In genomic region chr9:114452219-114453169, GRCh38 we compare ENCODE assay signal across 9 cellular contexts. TPM values are rescaled to one million over a fixed set of nuclear protein-coding genes. Genes with fewer than 3 reads are reported as not detected.
DNase-seq lines count a peak whose midpoint lies in the region; ATAC-seq, FAIRE-seq and TF ChIP-seq lines count a peak whose summit lies in the region.
"Had no signal": no experiment of that assay in that cellular context is flagged by ENCODE, and none has a peak within 500 bp of the region (broad histone marks: within the 10 kb centered on the region; RNA-seq: fewer than 3 reads in every experiment).

No MANE protein-coding gene starts in this region.

- SMC1A ChIA-PET in GM12878 (lab: Charles Lee; ENCODE audit: uncharacterized antibody, unreplicated experiment) = interaction anchor here (0.6 to 4.2 kb wide), 12 partner anchors 10 to 640 kb away, joined by 3 to 41 read pairs (median 4); partner anchors contain the start of genes AKNA and ATP6V1G1

- no peak overlapping the region for H3K4me3 ChIP-seq in heart right ventricle
- no peak overlapping the region for H3K4me3 ChIP-seq in GM12878
- no peak overlapping the region for H3K4me3 ChIP-seq in upper lobe of right lung

- TF ChIP-seq RAD21 in GM12878 (IDR thresholded peaks at IDR 0.05; ENCODE audit: insufficient read depth, low read depth, low read length) = no peak

- no peak overlapping the region for H3K9ac ChIP-seq in GM12878 (ENCODE audit: control insufficient read depth, insufficient read depth, low read length)

- peak overlapping the region; percentile 57; the same call in 1 of the 2 replicates for H3K4me2 ChIP-seq in GM12878 (ENCODE audit: control insufficient read depth, insufficient read depth)

- DNase-seq in cardiac septum (ENCODE audit: low spot score) (peak; percentile 59), heart right ventricle (no peak), NCI-H748 treated with DMSO at 0.1 percent for 48 hours (lab: John Stamatoyannopoulos, UW) (peak; percentile 68), GM12878 (ENCODE audit: low read depth, low spot score) (no peak), upper lobe of right lung (peak; percentile 62), GM13976 (ENCODE audit: low spot score) (no peak)
- DNase-seq in stimulated activated CD8-positive, alpha-beta memory T cell treated with anti-CD3 and anti-CD28 coated beads, Interleukin-4, amount 100 ng/mL, for 48 hours = no peak

- H3K79me2 ChIP-seq in GM12878 (ENCODE audit: control insufficient read depth, insufficient read depth, low read length) = no peaks in the 10 kb centered on the region

- ATAC-seq in heart right ventricle = no peak
- peak; percentile 49 for ATAC-seq in GM12878
- no peak for ATAC-seq in upper lobe of right lung
- ATAC-seq in HG02840 (IDR thresholded peaks at IDR 0.05; ENCODE audit: low FRiP score, unreplicated experiment) = no peak
- ATAC-seq: left lobe of liver had no signal

- no peak for TF ChIP-seq POLR2A in GM12878 (IDR thresholded peaks at IDR 0.05; ENCODE audit: low read depth, low read length)

- no peaks in the 10 kb centered on the region for H4K20me1 ChIP-seq in GM12878 (ENCODE audit: control insufficient read depth, insufficient read depth)

- H3K4me1 ChIP-seq in heart right ventricle = peaks cover 0 to 8% (median 0%) of the 10 kb centered on the region in 9 donors
- H3K4me1 ChIP-seq in GM12878 (ENCODE audit: control insufficient read depth, insufficient read depth, low read length) = peaks cover 17% of the 10 kb centered on the region
- H3K4me1 ChIP-seq in upper lobe of right lung = no peaks in the 10 kb centered on the region

- CTCF ChIA-PET in GM12878 (lab: Yijun Ruan, JAX) = interaction anchor here (0.6 to 3.0 kb wide), 6 partner anchors 10 to 211 kb away, joined by 3 to 14 read pairs (median 4); no protein-coding TSS in a partner anchor

- H3K27ac ChIP-seq in heart right ventricle (no peak overlapping the region), GM12878 (ENCODE audit: control insufficient read depth, insufficient read depth) (no peak overlapping the region), upper lobe of right lung (no peak overlapping the region)

- RAD21 ChIA-PET in GM12878 (lab: Charles Lee; ENCODE audit: unreplicated experiment) = interaction anchor here (1.4 to 2.2 kb wide), 3 partner anchors 45 to 201 kb away, joined by 4 to 6 read pairs (median 5); partner anchors contain the start of gene AKNA

- H2AFZ ChIP-seq in GM12878 (ENCODE audit: control insufficient read depth, low read depth, low read length) = peak overlapping the region; percentile 45

- H3K9me3 ChIP-seq in heart right ventricle = peaks cover 0 to 13% (median 0%) of the 10 kb centered on the region in 11 donors
- no peaks in the 10 kb centered on the region for H3K9me3 ChIP-seq in GM12878 (replicated peaks; ENCODE audit: control insufficient read depth, insufficient read depth, low read length)
- no peaks in the 10 kb centered on the region for H3K9me3 ChIP-seq in upper lobe of right lung

- BruUV-seq in GM12878 (replicated peaks; lab: Mats Ljungman, UMichigan) = no TSS peak

- POLR2A ChIA-PET in GM12878 (lab: Charles Lee) = interaction anchor here (0.7 to 1.6 kb wide), 7 partner anchors 17 to 85 kb away, joined by 3 to 5 read pairs (median 4); no protein-coding TSS in a partner anchor

- intact Hi-C loops in cardiac septum (cut with DNase I) (no loop called here), heart right ventricle (cut with DNase I) (no loop called here), GM12878 (cut with micrococcal nuclease; ENCODE audit: unreplicated experiment) (loop anchor here (10.0 kb wide), 1 partner anchor 1048 kb away; the partner anchor contains the start of gene ALAD), upper lobe of right lung (cut with DNase I) (no loop called here)

- in situ Hi-C loops in GM12878 (cut with MboI) (no loop called here), GM13976 (cut with MboI; ENCODE audit: low sequenced_read_pairs, unreplicated experiment) (no loop called here)

- WGBS in heart right ventricle, 2 donors = 46 to 49% methylated on average over 12 of the region's 12 CpGs
- WGBS in GM12878 (ENCODE audit: insufficient coverage, insufficient replicate concordance, low lambda C conversion rate, missing lambda C conversion rate) = 33% methylated on average over 12 of the region's 12 CpGs

- TF ChIP-seq CTCF in heart right ventricle (IDR thresholded peaks at IDR 0.05) (no peak), GM12878 (IDR thresholded peaks at IDR 0.05 in 2 of 3, conservative IDR thresholded peaks at IDR 0.05 in 1 of 3; ENCODE audit: control insufficient read depth in 2 of 3, extremely low read depth in 1 of 3, insufficient read depth in 1 of 3, low read depth in 3 of 3, low read length in 3 of 3) (no peak), upper lobe of right lung (IDR thresholded peaks at IDR 0.05) (no peak), GM13976 (IDR thresholded peaks at IDR 0.05; ENCODE audit: borderline replicate concordance, control extremely low read depth, extremely low read depth, insufficient read depth, missing control alignments) (no peak)

- H3K36me3 ChIP-seq in heart right ventricle (no peaks in the 10 kb centered on the region), GM12878 (ENCODE audit: control insufficient read depth in 2 of 2, insufficient read depth in 2 of 2, low read length in 1 of 2) (no peaks in the 10 kb centered on the region), upper lobe of right lung (no peaks in the 10 kb centered on the region)

- TF ChIP-seq EP300 in GM12878 (IDR thresholded peaks at IDR 0.05; ENCODE audit: borderline replicate concordance in 1 of 2, control insufficient read depth in 1 of 2, low read depth in 2 of 2, low read length in 2 of 2) = no peak

- H3K27me3 ChIP-seq in heart right ventricle = peaks cover 0 to 14% (median 0%) of the 10 kb centered on the region in 7 donors
- no peaks in the 10 kb centered on the region; a peak in 1 of 4 replicates for H3K27me3 ChIP-seq in GM12878 (replicated peaks in 1 of 2; ENCODE audit: control insufficient read depth in 2 of 2, insufficient read depth in 2 of 2, low read length in 1 of 2)
- no peaks in the 10 kb centered on the region for H3K27me3 ChIP-seq in upper lobe of right lung

- no peak for FAIRE-seq in GM12878 (lab: Jason Lieb, UNC)

TF ChIP-seq in GM12878, 131 proteins besides CTCF, POLR2A, EP300 and RAD21:
- TF ChIP-seq KLF5 (IDR thresholded peaks at IDR 0.05; ENCODE audit: partially characterized antibody) (no peak), SMAD1 (IDR thresholded peaks at IDR 0.05; ENCODE audit: low read depth, partially characterized antibody) (peak; percentile 73)

RNA-seq across cellular contexts. Expression of gene WHRN, which starts 52.8 kb away (rescaled TPM):
- total RNA-seq in cardiac septum (0.35 TPM), heart right ventricle (1 to 10 TPM in 1 of 10 donors, under 1 TPM in 8, not detected in 1; 0.13 to 1.3 (median 0.51) TPM), GM12878 (2014; rRNA removed) (0.33 and 0.34 TPM in 2 replicates), GM12878 (2014; rRNA removed; fragmentation: Illumina TruSeq; extraction: Trizol) (0.18 TPM in 2 replicates), GM12878 (2021) (0.98 and 1.2 TPM in 2 replicates), upper lobe of right lung (3.1 TPM)
- polyA plus RNA-seq in heart right ventricle (under 1 TPM; 0.58 to 0.59 TPM), GM12878 (2011; rRNA removed) (9.9 and 18.2 TPM in 2 replicates), GM12878 (2014; fragmentation: Illumina TruSeq; extraction: Trizol) (0.17 and 0.29 TPM in 2 replicates), GM12878 (2014; fragmentation: Nextera tagmentation; extraction: Ambion mirVana) (under 1 TPM in 1 of 2 experiments, not detected in 1; 0.04 TPM), GM12878 (2014; rRNA removed) (0.82 and 0.86 TPM in 2 replicates), GM12878 (2016; fragmentation: Nextera tagmentation; extraction: Ambion mirVana) (1 to 10 TPM in 1 of 2 experiments, under 1 TPM in 1; 0.68 to 1.1 TPM)
- total RNA-seq in GM12878 (2013; cell fraction: nucleolus; rRNA removed) = 110 and 114 TPM in 2 replicates
- polyA plus RNA-seq in GM12878 (2011; ENCODE audit: low read depth) = 1.3 TPM
- 20.1 and 23.8 TPM in 2 replicates for polyA plus RNA-seq in GM12878 (2011; cell fraction: cytosol; rRNA removed)
- 247 and 273 TPM in 2 replicates for polyA plus RNA-seq in GM12878 (2011; cell fraction: nucleus; rRNA removed)
- polyA plus RNA-seq in GM12878 (2012) = 4.2 and 4.5 TPM in 2 replicates
- 7.0 and 17.7 TPM in 2 replicates for polyA minus RNA-seq in GM12878 (2011; rRNA and poly(A)+ RNA removed)
- 6.4 and 12.8 TPM in 2 replicates for polyA minus RNA-seq in GM12878 (2011; cell fraction: cytosol; rRNA and poly(A)+ RNA removed)
- polyA minus RNA-seq in GM12878 (2011; cell fraction: nucleus; rRNA and poly(A)+ RNA removed) = 54.9 and 86.5 TPM in 2 replicates

Comparison
In these comparisons a context has a peak if more than half of its experiments do, and no peak if none do; other contexts are left out.
1. DNase-seq: peak in cardiac septum (single experiment), NCI-H748 treated with DMSO at 0.1 percent for 48 hours (single experiment) and upper lobe of right lung (single experiment); none in heart right ventricle (0 of 2), GM12878 (single experiment), stimulated activated CD8-positive, alpha-beta memory T cell treated with anti-CD3 and anti-CD28 coated beads, Interleukin-4, amount 100 ng/mL, for 48 hours (single experiment) and GM13976 (single experiment).